8 cellular contexts compared by ENCODE assay signal in the genomic region with DNA sequence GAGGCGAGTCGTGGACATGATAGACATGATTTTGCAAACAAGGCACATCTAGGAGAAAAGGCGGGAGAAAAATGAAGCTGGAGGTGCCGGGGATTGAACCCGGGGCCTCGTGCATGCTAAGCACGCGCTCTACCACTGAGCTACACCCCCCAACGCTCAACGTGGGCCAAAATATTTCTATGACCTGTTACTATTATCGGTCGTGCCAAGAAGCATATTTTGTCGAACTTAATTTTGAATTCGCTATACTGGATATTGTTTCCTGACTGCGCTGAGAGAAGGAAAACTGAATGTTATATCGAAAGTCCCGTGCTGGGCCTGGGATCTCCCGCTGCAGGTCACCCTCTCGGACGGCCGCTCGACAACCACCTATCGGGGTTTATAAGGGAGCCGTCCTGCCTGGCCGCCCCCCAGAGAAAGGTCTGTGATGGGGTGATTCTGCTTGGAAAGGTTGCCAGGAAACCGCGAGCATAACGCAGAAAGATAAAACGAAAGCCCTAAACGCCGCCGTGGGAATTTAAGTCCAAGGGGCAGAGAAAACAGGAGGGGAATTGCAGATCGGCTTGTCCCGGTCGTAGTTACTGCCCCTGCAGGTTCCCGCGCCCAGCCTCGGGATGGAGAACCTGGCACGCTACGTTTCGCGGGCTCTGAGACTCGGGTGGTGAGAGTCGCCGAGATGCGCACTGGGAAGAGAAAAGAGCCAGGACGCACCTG.
DNase-seq lines count a peak whose midpoint lies in the region; ATAC-seq lines count a peak whose summit lies in the region.

No MANE protein-coding gene starts in this region.

- peak; percentile 84 for DNase-seq in LoVo (ENCODE audit: low spot score)
- DNase-seq in SHP77 treated with DMSO at 0.1 percent for 48 hours (lab: John Stamatoyannopoulos, UW), result peak; percentile 69
- DNase-seq in activated naive CD4-positive, alpha-beta T cell (lab: John Stamatoyannopoulos, UW), result peak; percentile 54 to 63 (median 57)
- peak; percentile 85 for DNase-seq in foreskin melanocyte
- peak; percentile 86 to 89 for DNase-seq in stimulated activated naive CD8-positive, alpha-beta T cell treated with anti-CD3 and anti-CD28 coated beads, Interleukin-15, amount 100 ng/mL, for 72 hours

- H3K27ac Mint-ChIP-seq in stimulated activated naive CD8-positive, alpha-beta T cell treated with anti-CD3 and anti-CD28 coated beads, Interleukin-15, amount 100 ng/mL, for 72 hours, result peak overlapping the region; percentile 93 to 100

- peaks cover 7% of the 10 kb centered on the region for H3K27me3 Mint-ChIP-seq in stimulated activated naive CD8-positive, alpha-beta T cell treated with anti-CD3 and anti-CD28 coated beads, Interleukin-15, amount 100 ng/mL, for 72 hours

- no peaks in the 10 kb centered on the region for H3K27me3 ChIP-seq in neuron (ENCODE audit: insufficient read depth, low read length)

- H3K4me1 ChIP-seq in neuron (ENCODE audit: insufficient read depth, low read length), result peaks cover 7% of the 10 kb centered on the region

- ATAC-seq in GM18502 (IDR thresholded peaks at IDR 0.05; ENCODE audit: poor library complexity, unreplicated experiment) (peak; percentile 52), HG02763 (IDR thresholded peaks at IDR 0.05; ENCODE audit: unreplicated experiment) (no peak)
- ATAC-seq in stimulated activated naive CD8-positive, alpha-beta T cell treated with anti-CD3 and anti-CD28 coated beads, Interleukin-15, amount 100 ng/mL, for 72 hours, result peak; percentile 50

- peak overlapping the region; percentile 84 for H3K4me3 ChIP-seq in neuron (ENCODE audit: low read length)

- peaks cover 0 to 7% of the 10 kb centered on the region in 2 donors for H3K9me3 Mint-ChIP-seq in stimulated activated naive CD8-positive, alpha-beta T cell treated with anti-CD3 and anti-CD28 coated beads, Interleukin-15, amount 100 ng/mL, for 72 hours

- peaks cover 3% of the 10 kb centered on the region for H3K9me3 ChIP-seq in neuron (ENCODE audit: low read length)

- H3K4me1 Mint-ChIP-seq in stimulated activated naive CD8-positive, alpha-beta T cell treated with anti-CD3 and anti-CD28 coated beads, Interleukin-15, amount 100 ng/mL, for 72 hours, result peaks cover 60% of the 10 kb centered on the region

- H2AFZ ChIP-seq in neuron (ENCODE audit: low read depth, low read length), result peak overlapping the region; percentile 93

- no peaks in the 10 kb centered on the region for H3K36me3 ChIP-seq in neuron (ENCODE audit: insufficient read depth, low read length)

- peak overlapping the region; percentile 90 to 91 for H3K4me3 Mint-ChIP-seq in stimulated activated naive CD8-positive, alpha-beta T cell treated with anti-CD3 and anti-CD28 coated beads, Interleukin-15, amount 100 ng/mL, for 72 hours
